Comparison of ENCODE assay signal across 8 cellular contexts in genomic region chr5:88729476-88730182, GRCh38.
A peak's percentile ranks its signal among the peaks of the same experiment; 100 is the strongest.
DNase-seq lines count a peak whose midpoint lies in the region; ATAC-seq, FAIRE-seq and TF ChIP-seq lines count a peak whose summit lies in the region.

No MANE protein-coding gene starts in this region.

- no peaks in the 10 kb centered on the region for H3K27me3 ChIP-seq in K562 (ENCODE audit: control insufficient read depth in 2 of 2, insufficient read depth in 2 of 2, low read length in 2 of 2)

- peaks cover 0 to 5% of the 10 kb centered on the region in 2 experiments; a peak in 1 of 5 replicates for H3K4me1 ChIP-seq in K562 (replicated peaks in 1 of 2; ENCODE audit: control insufficient read depth in 2 of 2, insufficient read depth in 2 of 2, low read length in 2 of 2)

- no peak for TF ChIP-seq EP300 in K562 (IDR thresholded peaks at IDR 0.05; ENCODE audit: low read length)

- ATAC-seq in HG02840 (IDR thresholded peaks at IDR 0.05; ENCODE audit: low FRiP score, unreplicated experiment) (peak; percentile 37), K562 (peak; percentile 86)

- no peaks in the 10 kb centered on the region for H4K20me1 ChIP-seq in K562 (replicated peaks; ENCODE audit: control insufficient read depth, insufficient read depth, low read length)

- no peak overlapping the region for H3K27ac ChIP-seq in K562 (ENCODE audit: extremely low read depth, low read depth, low read length)

- no peak for TF ChIP-seq POLR2A in K562 (conservative IDR thresholded peaks at IDR 0.05)

- H3K9ac ChIP-seq in K562 (ENCODE audit: insufficient read depth in 1 of 2, low read depth in 2 of 2, low read length in 2 of 2): no peak overlapping the region

- H3K9me1 ChIP-seq in K562 (ENCODE audit: control insufficient read depth, insufficient read depth, low read length): no peaks in the 10 kb centered on the region

- in situ Hi-C loops in K562 (cut with MboI): no loop called here

- no TSS peak for BruUV-seq in K562 (replicated peaks; lab: Mats Ljungman, UMichigan)

- intact Hi-C loops in K562 (cut with micrococcal nuclease): loop anchor here (1.0 to 10.0 kb wide), 7 partner anchors 105 to 1705 kb away; no protein-coding TSS in a partner anchor

- WGBS in K562 (ENCODE audit: insufficient coverage, low coverage, missing lambda C conversion rate): 0% methylated on average over 1 of the region's 1 CpG

- POLR2A ChIA-PET in GM10248 (lab: Yijun Ruan, JAX) (interaction anchor here (1.0 kb wide), 1 partner anchor 17 kb away, joined by 3 read pairs; no protein-coding TSS in a partner anchor), K562 (lab: Yijun Ruan, JAX) (interaction anchor here (1.3 kb wide), 1 partner anchor 542 kb away, joined by 3 read pairs; no protein-coding TSS in a partner anchor)

- H3K36me3 ChIP-seq in K562 (ENCODE audit: control insufficient read depth, insufficient read depth, low read length): peaks cover 36% of the 10 kb centered on the region; the same call in 2 of the 3 replicates

- H3K79me2 ChIP-seq in K562 (ENCODE audit: control insufficient read depth, insufficient read depth, low read length): peaks cover 3% of the 10 kb centered on the region; the same call in 2 of the 3 replicates

- H3K9me3 ChIP-seq in K562 (replicated peaks; ENCODE audit: control insufficient read depth, insufficient read depth, low read depth, low read length): no peaks in the 10 kb centered on the region

- DNase-seq in GM10248 (ENCODE audit: extremely low spot score) (no peak), NCI-H146 treated with DMSO at 0.1 percent for 48 hours (lab: John Stamatoyannopoulos, UW; ENCODE audit: unreplicated experiment) (peak; percentile 73), T-helper 1 cell (peak in 4 of 5 donors; percentile 20 to 52 (median 30)), K562 (ENCODE audit: extremely low read depth in 1 of 4, low spot score in 3 of 4) (peak; percentile 43 to 82 (median 58)), iPS-NIHi11 (ENCODE audit: low spot score) (peak; percentile 47), NK-92 (lab: John Stamatoyannopoulos, UW; ENCODE audit: unreplicated experiment) (no peak)
- DNase-seq in stimulated activated CD4-positive, alpha-beta T cell treated with anti-CD3 and anti-CD28 coated beads, Interleukin-15, amount 100 ng/mL, for 24 hours: peak; percentile 64

- CTCF ChIA-PET in GM10248 (lab: Yijun Ruan, JAX) (interaction anchor here (0.6 to 6.4 kb wide), 62 partner anchors 9 to 1657 kb away, joined by 3 to 51 read pairs (median 4); partner anchors contain the start of gene MEF2C), K562 (lab: Yijun Ruan, JAX; ENCODE audit: low intra/inter-chr PET ratio) (interaction anchor here (0.7 to 1.5 kb wide), 5 partner anchors 781 to 1705 kb away, joined by 3 to 13 read pairs (median 5); no protein-coding TSS in a partner anchor)

- no peak overlapping the region for H3K4me3 ChIP-seq in K562

- no peak overlapping the region for H3K4me2 ChIP-seq in K562 (ENCODE audit: insufficient read depth, low read length)

- no peak overlapping the region for H2AFZ ChIP-seq in K562 (ENCODE audit: low read depth, low read length)

- peak; percentile 6 for FAIRE-seq in K562 (lab: Jason Lieb, UNC)

- peak; percentile 87 to 89 for TF ChIP-seq RAD21 in K562 (CRISPR knock-in tag; conservative IDR thresholded peaks at IDR 0.05 in 1 of 2, IDR thresholded peaks at IDR 0.05 in 1 of 2)

- TF ChIP-seq CTCF in GM10248 (IDR thresholded peaks at IDR 0.05; ENCODE audit: control extremely low read depth, extremely low read depth, low read depth, missing control alignments) (peak; percentile 63), K562 (IDR thresholded peaks at IDR 0.05 in 2 of 3, conservative IDR thresholded peaks at IDR 0.05 in 1 of 3; ENCODE audit: insufficient read depth in 2 of 3, low read depth in 1 of 3, low read length in 3 of 3) (peak; percentile 41 to 78 (median 63); a peak in 5 of 6 replicates)

TF ChIP-seq in K562, 482 proteins besides CTCF, POLR2A, EP300 and RAD21 (continues in another document):
- no peak for TF ChIP-seq NCOR1 (IDR thresholded peaks at IDR 0.05)
- peak; percentile 30 for TF ChIP-seq HDAC3 (IDR thresholded peaks at IDR 0.05; ENCODE audit: borderline replicate concordance, partially characterized antibody)
- TF ChIP-seq JUN (IDR thresholded peaks at IDR 0.05; ENCODE audit: borderline replicate concordance, low read depth, low read length): no peak
- no peak for TF ChIP-seq JUN (CRISPR knock-in tag; IDR thresholded peaks at IDR 0.05; ENCODE audit: borderline replicate concordance)
- TF ChIP-seq ZNF444 (CRISPR knock-in tag; IDR thresholded peaks at IDR 0.05): no peak
- no peak for TF ChIP-seq LARP7 (IDR thresholded peaks at IDR 0.05)
- no peak for TF ChIP-seq PPARD (CRISPR knock-in tag; IDR thresholded peaks at IDR 0.05)
- TF ChIP-seq, protein P1, sequence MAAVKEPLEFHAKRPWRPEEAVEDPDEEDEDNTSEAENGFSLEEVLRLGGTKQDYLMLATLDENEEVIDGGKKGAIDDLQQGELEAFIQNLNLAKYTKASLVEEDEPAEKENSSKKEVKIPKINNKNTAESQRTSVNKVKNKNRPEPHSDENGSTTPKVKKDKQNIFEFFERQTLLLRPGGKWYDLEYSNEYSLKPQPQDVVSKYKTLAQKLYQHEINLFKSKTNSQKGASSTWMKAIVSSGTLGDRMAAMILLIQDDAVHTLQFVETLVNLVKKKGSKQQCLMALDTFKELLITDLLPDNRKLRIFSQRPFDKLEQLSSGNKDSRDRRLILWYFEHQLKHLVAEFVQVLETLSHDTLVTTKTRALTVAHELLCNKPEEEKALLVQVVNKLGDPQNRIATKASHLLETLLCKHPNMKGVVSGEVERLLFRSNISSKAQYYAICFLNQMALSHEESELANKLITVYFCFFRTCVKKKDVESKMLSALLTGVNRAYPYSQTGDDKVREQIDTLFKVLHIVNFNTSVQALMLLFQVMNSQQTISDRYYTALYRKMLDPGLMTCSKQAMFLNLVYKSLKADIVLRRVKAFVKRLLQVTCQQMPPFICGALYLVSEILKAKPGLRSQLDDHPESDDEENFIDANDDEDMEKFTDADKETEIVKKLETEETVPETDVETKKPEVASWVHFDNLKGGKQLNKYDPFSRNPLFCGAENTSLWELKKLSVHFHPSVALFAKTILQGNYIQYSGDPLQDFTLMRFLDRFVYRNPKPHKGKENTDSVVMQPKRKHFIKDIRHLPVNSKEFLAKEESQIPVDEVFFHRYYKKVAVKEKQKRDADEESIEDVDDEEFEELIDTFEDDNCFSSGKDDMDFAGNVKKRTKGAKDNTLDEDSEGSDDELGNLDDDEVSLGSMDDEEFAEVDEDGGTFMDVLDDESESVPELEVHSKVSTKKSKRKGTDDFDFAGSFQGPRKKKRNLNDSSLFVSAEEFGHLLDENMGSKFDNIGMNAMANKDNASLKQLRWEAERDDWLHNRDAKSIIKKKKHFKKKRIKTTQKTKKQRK (IDR thresholded peaks at IDR 0.05; ENCODE audit: borderline replicate concordance, low read depth, low read length): no peak
- no peak for TF ChIP-seq SMARCA5 (IDR thresholded peaks at IDR 0.05)
- no peak for TF ChIP-seq SMARCB1 (IDR thresholded peaks at IDR 0.05; ENCODE audit: insufficient read length, low read depth)
- no peak for TF ChIP-seq SRF (CRISPR knock-in tag; IDR thresholded peaks at IDR 0.05)
- no peak for TF ChIP-seq PTTG1 (tag; IDR thresholded peaks at IDR 0.05; ENCODE audit: low read depth)
- no peak for TF ChIP-seq CAMTA2 (CRISPR knock-in tag; conservative IDR thresholded peaks at IDR 0.05)
- peak; percentile 82 for TF ChIP-seq RFX5 (IDR thresholded peaks at IDR 0.05; ENCODE audit: low read depth, low read length)
- TF ChIP-seq, protein P2, sequence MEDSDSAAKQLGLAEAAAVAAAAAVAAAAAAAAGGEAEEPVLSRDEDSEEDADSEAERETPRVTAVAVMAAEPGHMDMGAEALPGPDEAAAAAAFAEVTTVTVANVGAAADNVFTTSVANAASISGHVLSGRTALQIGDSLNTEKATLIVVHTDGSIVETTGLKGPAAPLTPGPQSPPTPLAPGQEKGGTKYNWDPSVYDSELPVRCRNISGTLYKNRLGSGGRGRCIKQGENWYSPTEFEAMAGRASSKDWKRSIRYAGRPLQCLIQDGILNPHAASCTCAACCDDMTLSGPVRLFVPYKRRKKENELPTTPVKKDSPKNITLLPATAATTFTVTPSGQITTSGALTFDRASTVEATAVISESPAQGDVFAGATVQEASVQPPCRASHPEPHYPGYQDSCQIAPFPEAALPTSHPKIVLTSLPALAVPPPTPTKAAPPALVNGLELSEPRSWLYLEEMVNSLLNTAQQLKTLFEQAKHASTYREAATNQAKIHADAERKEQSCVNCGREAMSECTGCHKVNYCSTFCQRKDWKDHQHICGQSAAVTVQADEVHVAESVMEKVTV (CRISPR knock-in tag; IDR thresholded peaks at IDR 0.05): peak; percentile 61
- TF ChIP-seq, protein P3, sequence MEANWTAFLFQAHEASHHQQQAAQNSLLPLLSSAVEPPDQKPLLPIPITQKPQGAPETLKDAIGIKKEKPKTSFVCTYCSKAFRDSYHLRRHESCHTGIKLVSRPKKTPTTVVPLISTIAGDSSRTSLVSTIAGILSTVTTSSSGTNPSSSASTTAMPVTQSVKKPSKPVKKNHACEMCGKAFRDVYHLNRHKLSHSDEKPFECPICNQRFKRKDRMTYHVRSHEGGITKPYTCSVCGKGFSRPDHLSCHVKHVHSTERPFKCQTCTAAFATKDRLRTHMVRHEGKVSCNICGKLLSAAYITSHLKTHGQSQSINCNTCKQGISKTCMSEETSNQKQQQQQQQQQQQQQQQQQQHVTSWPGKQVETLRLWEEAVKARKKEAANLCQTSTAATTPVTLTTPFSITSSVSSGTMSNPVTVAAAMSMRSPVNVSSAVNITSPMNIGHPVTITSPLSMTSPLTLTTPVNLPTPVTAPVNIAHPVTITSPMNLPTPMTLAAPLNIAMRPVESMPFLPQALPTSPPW (CRISPR knock-in tag; IDR thresholded peaks at IDR 0.05): 0 out of 2 replicates have a peak, but pooled peaks have one; percentile 17
- TF ChIP-seq, protein P4, sequence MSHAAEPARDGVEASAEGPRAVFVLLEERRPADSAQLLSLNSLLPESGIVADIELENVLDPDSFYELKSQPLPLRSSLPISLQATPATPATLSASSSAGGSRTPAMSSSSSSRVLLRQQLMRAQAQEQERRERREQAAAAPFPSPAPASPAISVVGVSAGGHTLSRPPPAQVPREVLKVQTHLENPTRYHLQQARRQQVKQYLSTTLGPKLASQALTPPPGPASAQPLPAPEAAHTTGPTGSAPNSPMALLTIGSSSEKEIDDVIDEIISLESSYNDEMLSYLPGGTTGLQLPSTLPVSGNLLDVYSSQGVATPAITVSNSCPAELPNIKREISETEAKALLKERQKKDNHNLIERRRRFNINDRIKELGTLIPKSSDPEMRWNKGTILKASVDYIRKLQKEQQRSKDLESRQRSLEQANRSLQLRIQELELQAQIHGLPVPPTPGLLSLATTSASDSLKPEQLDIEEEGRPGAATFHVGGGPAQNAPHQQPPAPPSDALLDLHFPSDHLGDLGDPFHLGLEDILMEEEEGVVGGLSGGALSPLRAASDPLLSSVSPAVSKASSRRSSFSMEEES (CRISPR knock-in tag; IDR thresholded peaks at IDR 0.05): no peak
- no peak for TF ChIP-seq ATF1 (CRISPR knock-in tag; IDR thresholded peaks at IDR 0.05)
- peak; percentile 37; the same call in 1 of the 2 replicates for TF ChIP-seq ATF1 (tag; IDR thresholded peaks at IDR 0.05)
- no peak for TF ChIP-seq BDP1 (IDR thresholded peaks at IDR 0.05; ENCODE audit: insufficient read depth, insufficient read length)

Comparison
In these comparisons a context has a peak if more than half of its experiments do, and no peak if none do; other contexts are left out.
1. DNase-seq: peak in NCI-H146 treated with DMSO at 0.1 percent for 48 hours (single experiment), T-helper 1 cell (4 of 5), K562 (4 of 4), iPS-NIHi11 (single experiment) and stimulated activated CD4-positive, alpha-beta T cell treated with anti-CD3 and anti-CD28 coated beads, Interleukin-15, amount 100 ng/mL, for 24 hours (single experiment); none in GM10248 (single experiment) and NK-92 (single experiment).